ENCODE assay signal across 1 cellular context in genomic region chr18:9806905-9807304, GRCh38.
TF ChIP-seq lines count a peak whose summit lies in the region.

No MANE protein-coding gene starts in this region.

TF ChIP-seq in HepG2, 621 proteins besides CTCF, POLR2A, EP300 and RAD21 (continued from another document and continues in another):
- TF ChIP-seq AHDC1 (CRISPR knock-in tag; IDR thresholded peaks at IDR 0.05; ENCODE audit: borderline replicate concordance) (peak; percentile 34; the same call in 1 of the 2 replicates), KAT8 (CRISPR knock-in tag; IDR thresholded peaks at IDR 0.05) (0 out of 2 replicates have a peak, but pooled peaks have one; percentile 43), ZNF644 (CRISPR knock-in tag; IDR thresholded peaks at IDR 0.05; ENCODE audit: low read depth) (peak; percentile 96), ZNF335 (CRISPR knock-in tag; IDR thresholded peaks at IDR 0.05) (no peak), HDAC2 (CRISPR knock-in tag; IDR thresholded peaks at IDR 0.05) (peak; percentile 76), KDM3A (CRISPR knock-in tag; IDR thresholded peaks at IDR 0.05; ENCODE audit: low read depth) (0 out of 2 replicates have a peak, but pooled peaks have one; percentile 47), KDM5B (CRISPR knock-in tag; IDR thresholded peaks at IDR 0.05; ENCODE audit: borderline replicate concordance) (peak; percentile 41; the same call in 1 of the 2 replicates), JUN (CRISPR knock-in tag; IDR thresholded peaks at IDR 0.05) (no peak), NR2F1 (CRISPR knock-in tag; IDR thresholded peaks at IDR 0.05) (0 out of 4 replicates have a peak, but pooled peaks of 1 of the 2 experiments have one; percentile 22), ZNF549 (CRISPR knock-in tag; IDR thresholded peaks at IDR 0.05) (no peak), ZNF784 (CRISPR knock-in tag; IDR thresholded peaks at IDR 0.05; ENCODE audit: borderline replicate concordance) (no peak), STAG1 (CRISPR knock-in tag; IDR thresholded peaks at IDR 0.05) (peak; percentile 21), ZNF740 (CRISPR knock-in tag; IDR thresholded peaks at IDR 0.05) (no peak), ATRX (CRISPR knock-in tag; IDR thresholded peaks at IDR 0.05; ENCODE audit: borderline replicate concordance) (no peak), BRD4 (CRISPR knock-in tag; IDR thresholded peaks at IDR 0.05) (0 out of 2 replicates have a peak, but pooled peaks have one; percentile 37), ZNF703 (CRISPR knock-in tag; IDR thresholded peaks at IDR 0.05; ENCODE audit: borderline replicate concordance) (no peak), POLR2AphosphoS5 (IDR thresholded peaks at IDR 0.05; ENCODE audit: low read depth, low read length) (peak; percentile 35; the same call in 1 of the 2 replicates), POGZ (CRISPR knock-in tag; IDR thresholded peaks at IDR 0.05) (peak; percentile 79), ZNF746 (CRISPR knock-in tag; IDR thresholded peaks at IDR 0.05) (no peak), TAF1 (CRISPR knock-in tag; IDR thresholded peaks at IDR 0.05) (peak; percentile 40; the same call in 1 of the 2 replicates), HNF4A (CRISPR knock-in tag; IDR thresholded peaks at IDR 0.05) (peak; percentile 96), MAX (IDR thresholded peaks at IDR 0.05) (peak; percentile 69; the same call in 1 of the 2 replicates), ZNF550 (CRISPR knock-in tag; IDR thresholded peaks at IDR 0.05; ENCODE audit: borderline replicate concordance) (no peak), TARDBP (CRISPR knock-in tag; IDR thresholded peaks at IDR 0.05) (no peak; the same call in 1 of the 2 replicates), ZNF839 (CRISPR knock-in tag; IDR thresholded peaks at IDR 0.05; ENCODE audit: borderline replicate concordance) (no peak), ZNF609 (CRISPR knock-in tag; IDR thresholded peaks at IDR 0.05; ENCODE audit: borderline replicate concordance) (peak; percentile 43; the same call in 1 of the 2 replicates), ZNF382 (CRISPR knock-in tag; IDR thresholded peaks at IDR 0.05; ENCODE audit: borderline replicate concordance) (no peak), ZNF670 (CRISPR knock-in tag; IDR thresholded peaks at IDR 0.05; ENCODE audit: borderline replicate concordance) (no peak), ZBTB40 (IDR thresholded peaks at IDR 0.05) (no peak), ZBTB40 (CRISPR knock-in tag; IDR thresholded peaks at IDR 0.05) (peak; percentile 47; the same call in 1 of the 2 replicates), U2AF1 (optimal IDR thresholded peaks at IDR 0.05; ENCODE audit: low read depth, low read length) (no peak), PRDM10 (CRISPR knock-in tag; IDR thresholded peaks at IDR 0.05; ENCODE audit: low read depth) (0 out of 2 replicates have a peak, but pooled peaks have one; percentile 18)
